19 cellular contexts compared by ENCODE assay signal in genomic region chr6:147267658-147268057, GRCh38.
DNase-seq lines count a peak whose midpoint lies in the region; ATAC-seq and TF ChIP-seq lines count a peak whose summit lies in the region.
"Had no signal": no experiment of that assay in that cellular context is flagged by ENCODE, and none has a peak within 500 bp of the region (broad histone marks: within the 10 kb centered on the region; RNA-seq: fewer than 3 reads in every experiment).

No MANE protein-coding gene starts in this region.

- BruUV-seq in IMR-90 (replicated peaks; lab: Mats Ljungman, UMichigan), result no TSS peak

- no peak for TF ChIP-seq RAD21 in IMR-90 (IDR thresholded peaks at IDR 0.05; ENCODE audit: low read length)

- H3K18ac ChIP-seq in IMR-90 (ENCODE audit: low read depth, low read length), result no peak overlapping the region

- H3K4me3 ChIP-seq in GM23248, result no peak overlapping the region
- H3K4me3 ChIP-seq in IMR-90 (ENCODE audit: insufficient read depth, low read depth, low read length), result no peak overlapping the region
- H3K4me3 ChIP-seq in osteoblast (ENCODE audit: insufficient read depth, low read length), result no peak overlapping the region
- no peak overlapping the region for H3K4me3 ChIP-seq in upper lobe of right lung
- H3K4me3 ChIP-seq: BLaER1 had no signal

- H3K36me3 ChIP-seq in GM23248 (ENCODE audit: low read depth) (peaks cover 36% of the 10 kb centered on the region), IMR-90 (ENCODE audit: control insufficient read depth, insufficient read depth, low read length) (peaks cover 11% of the 10 kb centered on the region), osteoblast (ENCODE audit: insufficient read depth, low read length) (peaks cover 32% of the 10 kb centered on the region), upper lobe of right lung (no peaks in the 10 kb centered on the region)

- H3K14ac ChIP-seq in IMR-90 (replicated peaks; ENCODE audit: low read depth, low read length), result no peak overlapping the region

- no peak overlapping the region for H2BK15ac ChIP-seq in IMR-90 (ENCODE audit: low read depth, low read length)

- H3K4ac ChIP-seq in IMR-90 (ENCODE audit: low read depth, low read length), result no peak overlapping the region

- H3K4me3 Mint-ChIP-seq in activated naive CD4-positive, alpha-beta T cell treated with anti-CD3 and anti-CD28 coated beads for 36 hours, result no peak overlapping the region
- H3K4me3 Mint-ChIP-seq in activated naive CD4-positive, alpha-beta T cell treated with anti-CD3 and anti-CD28 coated beads, Interleukin-2, amount 10 ng/mL, durations not matched to agents 7 days and 5 days, result no peak overlapping the region
- H3K4me3 Mint-ChIP-seq: CD4-positive, alpha-beta T cell had no signal

- H3K9me3 ChIP-seq in GM23248 (ENCODE audit: low read depth), result no peaks in the 10 kb centered on the region
- H3K9me3 ChIP-seq in IMR-90 (ENCODE audit: control insufficient read depth, insufficient read depth, low read length), result no peaks in the 10 kb centered on the region
- no peaks in the 10 kb centered on the region for H3K9me3 ChIP-seq in osteoblast (ENCODE audit: low read depth, low read length)
- H3K9me3 ChIP-seq in upper lobe of right lung, result no peaks in the 10 kb centered on the region
- H3K9me3 ChIP-seq: BLaER1 had no signal

- TF ChIP-seq CTCF in IMR-90 (conservative IDR thresholded peaks at IDR 0.05; ENCODE audit: low read depth, low read length) (no peak), osteoblast (IDR thresholded peaks at IDR 0.05; ENCODE audit: extremely low read depth, low read depth, low read length) (no peak), upper lobe of right lung (IDR thresholded peaks at IDR 0.05) (no peak)

- in situ Hi-C loops in GM23248 (cut with MboI) (no loop called here), IMR-90 (cut with MboI; ENCODE audit: low sequenced_read_pairs) (no loop called here)

- POLR2A ChIA-PET in IMR-90 (lab: Charles Lee; ENCODE audit: unreplicated experiment), result no interaction called here

- H3K9me2 ChIP-seq in GM23248 (ENCODE audit: insufficient read depth), result no peaks in the 10 kb centered on the region

- no peak overlapping the region for H2AFZ ChIP-seq in GM23248
- H2AFZ ChIP-seq in IMR-90 (replicated peaks; ENCODE audit: low read length, poor library complexity), result no peak overlapping the region
- H2AFZ ChIP-seq in osteoblast (ENCODE audit: low read length), result no peak overlapping the region

- H3K4me1 Mint-ChIP-seq in activated naive CD4-positive, alpha-beta T cell treated with anti-CD3 and anti-CD28 coated beads for 36 hours (ENCODE audit: low read depth), result peaks cover 17% of the 10 kb centered on the region
- no peaks in the 10 kb centered on the region for H3K4me1 Mint-ChIP-seq in activated naive CD4-positive, alpha-beta T cell treated with anti-CD3 and anti-CD28 coated beads, Interleukin-2, amount 10 ng/mL, durations not matched to agents 7 days and 5 days

- no peak for ATAC-seq in IMR-90 (ENCODE audit: low read depth)
- no peak for ATAC-seq in HG03565 (IDR thresholded peaks at IDR 0.05; ENCODE audit: unreplicated experiment)
- no peak for ATAC-seq in upper lobe of right lung

- no peak overlapping the region for H3K23ac ChIP-seq in IMR-90 (ENCODE audit: low read depth, low read length)

- H3K9ac ChIP-seq in GM23248 (no peak overlapping the region), IMR-90 (ENCODE audit: low read depth, low read length) (no peak overlapping the region)
- H3K9ac ChIP-seq: BLaER1 had no signal

- peaks cover 22% of the 10 kb centered on the region; the same call in 1 of the 2 replicates for H3F3A ChIP-seq in GM23248 (ENCODE audit: insufficient read depth)

- no peak overlapping the region for H2BK120ac ChIP-seq in IMR-90 (ENCODE audit: low read depth, low read length)

- H4K91ac ChIP-seq in IMR-90 (ENCODE audit: insufficient read depth, low read depth, low read length), result no peak overlapping the region

- peaks cover 0 to 5% of the 10 kb centered on the region in 2 experiments; a peak in 2 of 4 replicates for H3K79me1 ChIP-seq in IMR-90 (ENCODE audit: low read depth in 1 of 2, low read length in 2 of 2)

- H3K4me2 ChIP-seq in GM23248 (ENCODE audit: unreplicated experiment), result no peak overlapping the region
- H3K4me2 ChIP-seq in IMR-90 (ENCODE audit: low read depth, low read length), result no peak overlapping the region
- no peak overlapping the region for H3K4me2 ChIP-seq in osteoblast (ENCODE audit: insufficient read depth, low read length)
- H3K4me2 ChIP-seq: BLaER1 had no signal

- H4K5ac ChIP-seq in IMR-90 (ENCODE audit: low read depth, low read length), result no peak overlapping the region

- H3K56ac ChIP-seq in IMR-90 (ENCODE audit: extremely low read depth, insufficient read depth, low read length), result no peak overlapping the region

- H3K9me1 ChIP-seq in IMR-90 (ENCODE audit: insufficient read depth, low read length), result no peaks in the 10 kb centered on the region

- DNase-seq in activated naive CD4-positive, alpha-beta T cell treated with anti-CD3 and anti-CD28 coated beads for 36 hours, result no peak
- no peak for DNase-seq in activated naive CD4-positive, alpha-beta T cell treated with anti-CD3 and anti-CD28 coated beads, Interleukin-2, amount 10 ng/mL, durations not matched to agents 7 days and 5 days
- DNase-seq in GM23248, result no peak
- DNase-seq in IMR-90, result no peak
- no peak for DNase-seq in osteoblast (ENCODE audit: insufficient read length, low spot score, missing footprints)
- DNase-seq in upper lobe of right lung, result no peak
- DNase-seq: ACHN; CD4-positive, alpha-beta T cell; COR-L47; DMS79; Karpas-422; NCI-H1417 treated with DMSO at 0.1 percent for 48 hours; NCI-H187 treated with DMSO at 0.1 percent for 48 hours; NCI-H2107; NCI-H446 treated with DMSO at 0.1 percent for 48 hours; NCI-H526 treated with DMSO at 0.1 percent for 48 hours; OCI-M1 had no signal

- H3K4me1 ChIP-seq in GM23248 (ENCODE audit: insufficient read depth) (peaks cover 5% of the 10 kb centered on the region; the same call in 1 of the 2 replicates), IMR-90 (ENCODE audit: control insufficient read depth, insufficient read depth, low read length) (no peaks in the 10 kb centered on the region; the same call in none of the 2 replicates), osteoblast (ENCODE audit: insufficient read depth, low read length) (peaks cover 10% of the 10 kb centered on the region), upper lobe of right lung (no peaks in the 10 kb centered on the region)
- H3K4me1 ChIP-seq: BLaER1 had no signal

- H4K8ac ChIP-seq in IMR-90 (ENCODE audit: low read depth in 2 of 2, low read length in 2 of 2), result no peak overlapping the region

- H4K20me1 ChIP-seq in GM23248 (ENCODE audit: insufficient read depth), result no peaks in the 10 kb centered on the region
- H4K20me1 ChIP-seq in IMR-90 (ENCODE audit: insufficient read depth, low read length), result no peaks in the 10 kb centered on the region
- no peaks in the 10 kb centered on the region for H4K20me1 ChIP-seq in osteoblast (ENCODE audit: insufficient read depth, low read length)
- H4K20me1 ChIP-seq: BLaER1 had no signal

- no peaks in the 10 kb centered on the region for H3K27me3 Mint-ChIP-seq in activated naive CD4-positive, alpha-beta T cell treated with anti-CD3 and anti-CD28 coated beads for 36 hours (ENCODE audit: low read depth)
- no peaks in the 10 kb centered on the region for H3K27me3 Mint-ChIP-seq in activated naive CD4-positive, alpha-beta T cell treated with anti-CD3 and anti-CD28 coated beads, Interleukin-2, amount 10 ng/mL, durations not matched to agents 7 days and 5 days
- H3K27me3 Mint-ChIP-seq: CD4-positive, alpha-beta T cell had no signal

- H3K27ac Mint-ChIP-seq in activated naive CD4-positive, alpha-beta T cell treated with anti-CD3 and anti-CD28 coated beads for 36 hours, result peak overlapping the region; percentile 64
- H3K27ac Mint-ChIP-seq in activated naive CD4-positive, alpha-beta T cell treated with anti-CD3 and anti-CD28 coated beads, Interleukin-2, amount 10 ng/mL, durations not matched to agents 7 days and 5 days, result no peak overlapping the region
- H3K27ac Mint-ChIP-seq: CD4-positive, alpha-beta T cell had no signal

- H3K79me2 ChIP-seq in GM23248 (ENCODE audit: insufficient read depth), result peaks cover 8% of the 10 kb centered on the region; the same call in 1 of the 2 replicates
- H3K79me2 ChIP-seq in osteoblast (ENCODE audit: insufficient read depth, low read length), result peaks cover 7% of the 10 kb centered on the region

- no peak overlapping the region for H2AK9ac ChIP-seq in IMR-90 (replicated peaks; ENCODE audit: low read depth, low read length, poor library complexity)

- H2BK20ac ChIP-seq in IMR-90 (ENCODE audit: low read depth, low read length), result no peak overlapping the region

- H2AK5ac ChIP-seq in IMR-90 (ENCODE audit: low read depth, low read length), result no peak overlapping the region

- 0 out of 2 replicates have a peak overlapping the region, but pooled peaks have one; percentile 2 for H3K27ac ChIP-seq in GM23248
- no peak overlapping the region for H3K27ac ChIP-seq in IMR-90 (ENCODE audit: insufficient read depth, low read length)
- peak overlapping the region; percentile 15 for H3K27ac ChIP-seq in osteoblast (ENCODE audit: low read depth, low read length)
- H3K27ac ChIP-seq in upper lobe of right lung, result no peak overlapping the region
- H3K27ac ChIP-seq: BLaER1 had no signal

- intact Hi-C loops in activated naive CD4-positive, alpha-beta T cell treated with anti-CD3 and anti-CD28 coated beads for 36 hours (cut with micrococcal nuclease), result loop anchor here (1.0 to 2.0 kb wide), 6 partner anchors 15 to 417 kb away; no protein-coding TSS in a partner anchor
- intact Hi-C loops in IMR-90 (cut with micrococcal nuclease) (no loop called here), upper lobe of right lung (cut with DNase I) (no loop called here)

- peaks cover 44% of the 10 kb centered on the region for H3K36me3 Mint-ChIP-seq in activated naive CD4-positive, alpha-beta T cell treated with anti-CD3 and anti-CD28 coated beads for 36 hours (ENCODE audit: low read depth)
- H3K36me3 Mint-ChIP-seq in activated naive CD4-positive, alpha-beta T cell treated with anti-CD3 and anti-CD28 coated beads, Interleukin-2, amount 10 ng/mL, durations not matched to agents 7 days and 5 days, result peaks cover 47% of the 10 kb centered on the region

- no peaks in the 10 kb centered on the region for H3K9me3 Mint-ChIP-seq in activated naive CD4-positive, alpha-beta T cell treated with anti-CD3 and anti-CD28 coated beads for 36 hours
- no peaks in the 10 kb centered on the region for H3K9me3 Mint-ChIP-seq in activated naive CD4-positive, alpha-beta T cell treated with anti-CD3 and anti-CD28 coated beads, Interleukin-2, amount 10 ng/mL, durations not matched to agents 7 days and 5 days
- H3K9me3 Mint-ChIP-seq: CD4-positive, alpha-beta T cell had no signal

- H2BK5ac ChIP-seq in IMR-90 (ENCODE audit: low read depth, low read length, poor library complexity, severe bottlenecking), result peak overlapping the region; percentile 20

- 96 to 100% methylated on average over 2 of the region's 2 CpGs for WGBS in GM23248 (ENCODE audit: low coverage in 1 of 2, low lambda C conversion rate in 2 of 2, missing lambda C conversion rate in 2 of 2), 2 experiments
- WGBS in IMR-90 (ENCODE audit: extremely low coverage in 2 of 2, insufficient read length in 1 of 2), 2 experiments, result no CpG with 5 or more reads among the region's 2 CpGs

- TF ChIP-seq POLR2A in IMR-90 (IDR thresholded peaks at IDR 0.05; ENCODE audit: low read depth, low read length), result no peak

- H3K27me3 ChIP-seq in GM23248 (replicated peaks; ENCODE audit: insufficient read depth) (no peaks in the 10 kb centered on the region), IMR-90 (ENCODE audit: control insufficient read depth, insufficient read depth, low read length) (no peaks in the 10 kb centered on the region), osteoblast (ENCODE audit: insufficient read depth, low read length) (no peaks in the 10 kb centered on the region), upper lobe of right lung (no peaks in the 10 kb centered on the region)
- H3K27me3 ChIP-seq: BLaER1 had no signal

- dilution Hi-C loops in IMR-90 (cut with HindIII; ENCODE audit: low sequenced_read_pairs, unreplicated experiment), result no loop called here

- CTCF ChIA-PET in activated naive CD4-positive, alpha-beta T cell treated with anti-CD3 and anti-CD28 coated beads for 36 hours (lab: Charles Lee), result no interaction called here
- CTCF ChIA-PET in activated naive CD4-positive, alpha-beta T cell treated with anti-CD3 and anti-CD28 coated beads, Interleukin-2, amount 10 ng/mL, durations not matched to agents 7 days and 5 days (lab: Charles Lee), result no interaction called here
- CTCF ChIA-PET in IMR-90 (lab: Yijun Ruan, JAX), result no interaction called here

Comparison
In these comparisons a context has a peak if more than half of its experiments do, and no peak if none do; other contexts are left out.
1. H3K27ac ChIP-seq: peak in GM23248 (single experiment) and osteoblast (single experiment); none in IMR-90 (single experiment) and upper lobe of right lung (single experiment).